9 cellular contexts compared by ENCODE assay signal in genomic region chr1:87084247-87084836, GRCh38.
A peak's percentile ranks its signal among the peaks of the same experiment; 100 is the strongest.
DNase-seq lines count a peak whose midpoint lies in the region; ATAC-seq and TF ChIP-seq lines count a peak whose summit lies in the region.
"Had no signal": no experiment of that assay in that cellular context is flagged by ENCODE, and none has a peak within 500 bp of the region (broad histone marks: within the 10 kb centered on the region; RNA-seq: fewer than 3 reads in every experiment).

No MANE protein-coding gene starts in this region.

- no peak for TF ChIP-seq POLR2A in lower leg skin (IDR thresholded peaks at IDR 0.05)

- intact Hi-C loops in CD4-positive, alpha-beta T cell (cut with DNase I, micrococcal nuclease), result loop anchor here (1.0 to 10.0 kb wide), 11 partner anchors 40 to 710 kb away; partner anchors contain the start of genes HS2ST1 (in 1 of the 2), SELENOF (in 1 of the 2) and SH3GLB1 (in 1 of the 2)
- intact Hi-C loops in colonic mucosa (cut with DNase I) (loop anchor here (5.0 kb wide), 1 partner anchor 252 kb away; no protein-coding TSS in a partner anchor), lower leg skin (cut with DNase I; ENCODE audit: low total_unique reads) (no loop called here)
- intact Hi-C loops in naive thymus-derived CD4-positive, alpha-beta T cell (cut with micrococcal nuclease), result loop anchor here (1.0 to 10.0 kb wide), 14 partner anchors 40 to 704 kb away; partner anchors contain the start of genes HS2ST1 (in 2 of the 2), SELENOF (in 2 of the 2) and SH3GLB1 (in 1 of the 2)

- no peak for DNase-seq in CD4-positive, alpha-beta T cell
- DNase-seq in HFF-Myc (ENCODE audit: extremely low read depth, low read depth), result no peak
- peak; percentile 48 for DNase-seq in NCI-H69 (lab: John Stamatoyannopoulos, UW)
- no peak for DNase-seq in colonic mucosa
- DNase-seq in naive thymus-derived CD4-positive, alpha-beta T cell, result peak in 6 of 9 donors; percentile 11 to 59 (median 44)
- no peak for DNase-seq in lower leg skin (ENCODE audit: low spot score in 2 of 2)
- DNase-seq in stimulated activated effector memory CD8-positive, alpha-beta T cell treated with anti-CD3 and anti-CD28 coated beads, Interleukin-12 subunit alpha, Interleukin-12 subunit beta, amount 100 ng/mL, for 72 hours (ENCODE audit: low spot score in 2 of 2), result no peak

- H3K36me3 ChIP-seq in colonic mucosa, result no peaks in the 10 kb centered on the region
- H3K36me3 ChIP-seq in naive thymus-derived CD4-positive, alpha-beta T cell (ENCODE audit: control insufficient read depth in 2 of 3, insufficient read depth in 3 of 3, low read length in 3 of 3), result no peaks in the 10 kb centered on the region

- POLR2A ChIA-PET in CD4-positive, alpha-beta T cell (lab: Charles Lee), result interaction anchor here (0.8 to 1.0 kb wide), 2 partner anchors 170 to 251 kb away, joined by 3 to 4 read pairs; partner anchors contain the start of gene SELENOF
- POLR2A ChIA-PET in naive thymus-derived CD4-positive, alpha-beta T cell (lab: Charles Lee), result no interaction called here

- no peaks in the 10 kb centered on the region for H3K4me1 Mint-ChIP-seq in CD4-positive, alpha-beta T cell (ENCODE audit: low read depth)
- peaks cover 0 to 6% (median 4%) of the 10 kb centered on the region in 7 donors for H3K4me1 Mint-ChIP-seq in naive thymus-derived CD4-positive, alpha-beta T cell
- no peaks in the 10 kb centered on the region for H3K4me1 Mint-ChIP-seq in stimulated activated effector memory CD8-positive, alpha-beta T cell treated with anti-CD3 and anti-CD28 coated beads, Interleukin-12 subunit alpha, Interleukin-12 subunit beta, amount 100 ng/mL, for 72 hours

- peak; percentile 79 for TF ChIP-seq CTCF in CD4-positive, alpha-beta T cell (IDR thresholded peaks at IDR 0.05)
- TF ChIP-seq CTCF in HFF-Myc (IDR thresholded peaks at IDR 0.05; ENCODE audit: low read depth, low read length, missing control alignments), result peak; percentile 15
- TF ChIP-seq CTCF in colonic mucosa (IDR thresholded peaks at IDR 0.05), result peak; percentile 55
- TF ChIP-seq CTCF in lower leg skin (IDR thresholded peaks at IDR 0.05), result no peak

- H3K4me3 ChIP-seq in HFF-Myc (replicated peaks; ENCODE audit: low read depth, low read length) (no peak overlapping the region), colonic mucosa (no peak overlapping the region), lower leg skin (ENCODE audit: low read depth, poor library complexity, severe bottlenecking) (no peak overlapping the region)
- no peak overlapping the region for H3K4me3 ChIP-seq in naive thymus-derived CD4-positive, alpha-beta T cell (ENCODE audit: low read length)

- H3K9ac ChIP-seq in colonic mucosa (ENCODE audit: low read depth in 2 of 2, low read length in 2 of 2), result no peak overlapping the region

- peak; percentile 39 for ATAC-seq in CD4-positive, alpha-beta T cell (ENCODE audit: poor library complexity)
- ATAC-seq in naive thymus-derived CD4-positive, alpha-beta T cell, result peak; percentile 65
- no peak for ATAC-seq in stimulated activated effector memory CD8-positive, alpha-beta T cell treated with anti-CD3 and anti-CD28 coated beads, Interleukin-12 subunit alpha, Interleukin-12 subunit beta, amount 100 ng/mL, for 72 hours
- no peak for ATAC-seq in HG02610 (IDR thresholded peaks at IDR 0.05; ENCODE audit: unreplicated experiment)

- H3K27me3 ChIP-seq in CD4-positive, alpha-beta T cell (ENCODE audit: control insufficient read depth, insufficient read depth, low read length), result no peaks in the 10 kb centered on the region
- H3K27me3 ChIP-seq in colonic mucosa, result no peaks in the 10 kb centered on the region
- H3K27me3 ChIP-seq in naive thymus-derived CD4-positive, alpha-beta T cell (ENCODE audit: control insufficient read depth in 2 of 2, insufficient read depth in 2 of 2, low read length in 2 of 2), result no peaks in the 10 kb centered on the region

- no peak overlapping the region for H3K27ac ChIP-seq in CD4-positive, alpha-beta T cell (ENCODE audit: low read depth, low read length)
- no peak overlapping the region for H3K27ac ChIP-seq in colonic mucosa
- H3K27ac ChIP-seq in naive thymus-derived CD4-positive, alpha-beta T cell (ENCODE audit: low read depth, low read length), result no peak overlapping the region

- WGBS in lower leg skin, 2 donors, result 31 to 37% methylated on average over 3 of the region's 3 CpGs

- H3K36me3 Mint-ChIP-seq in CD4-positive, alpha-beta T cell (ENCODE audit: low read depth), result peaks cover 8% of the 10 kb centered on the region
- H3K36me3 Mint-ChIP-seq in naive thymus-derived CD4-positive, alpha-beta T cell, result peaks cover 0 to 7% (median 0%) of the 10 kb centered on the region in 5 donors
- peaks cover 7% of the 10 kb centered on the region for H3K36me3 Mint-ChIP-seq in stimulated activated effector memory CD8-positive, alpha-beta T cell treated with anti-CD3 and anti-CD28 coated beads, Interleukin-12 subunit alpha, Interleukin-12 subunit beta, amount 100 ng/mL, for 72 hours

- H3K9me3 ChIP-seq in CD4-positive, alpha-beta T cell (ENCODE audit: control insufficient read depth, low read length), result no peaks in the 10 kb centered on the region
- no peaks in the 10 kb centered on the region for H3K9me3 ChIP-seq in colonic mucosa
- no peaks in the 10 kb centered on the region for H3K9me3 ChIP-seq in naive thymus-derived CD4-positive, alpha-beta T cell (ENCODE audit: control insufficient read depth in 2 of 3, low read length in 3 of 3)

- CTCF ChIA-PET in CD4-positive, alpha-beta T cell (lab: Charles Lee), result interaction anchor here (0.9 to 2.7 kb wide), 6 partner anchors 52 to 380 kb away, joined by 3 to 10 read pairs (median 3); partner anchors contain the start of gene SH3GLB1
- CTCF ChIA-PET in naive thymus-derived CD4-positive, alpha-beta T cell (lab: Charles Lee), result interaction anchor here (0.7 to 4.6 kb wide), 10 partner anchors 9 to 609 kb away, joined by 3 to 44 read pairs (median 4); partner anchors contain the start of gene SH3GLB1

- H3K4me1 ChIP-seq in colonic mucosa, result no peaks in the 10 kb centered on the region
- no peaks in the 10 kb centered on the region for H3K4me1 ChIP-seq in naive thymus-derived CD4-positive, alpha-beta T cell (ENCODE audit: control insufficient read depth in 2 of 2, insufficient read depth in 2 of 2, low read length in 2 of 2)

- H3K27ac Mint-ChIP-seq in CD4-positive, alpha-beta T cell, result peak overlapping the region; percentile 17
- no peak overlapping the region for H3K27ac Mint-ChIP-seq in naive thymus-derived CD4-positive, alpha-beta T cell
- no peak overlapping the region for H3K27ac Mint-ChIP-seq in stimulated activated effector memory CD8-positive, alpha-beta T cell treated with anti-CD3 and anti-CD28 coated beads, Interleukin-12 subunit alpha, Interleukin-12 subunit beta, amount 100 ng/mL, for 72 hours
- H3K27ac Mint-ChIP-seq: stimulated activated naive CD8-positive, alpha-beta T cell treated with anti-CD3 and anti-CD28 coated beads, Interleukin-15, Interleukin-2, amounts not matched to agents 100 ng/mL and 50 ng/mL, for 24 hours had no signal

- H3K27me3 Mint-ChIP-seq in CD4-positive, alpha-beta T cell, result no peaks in the 10 kb centered on the region
- H3K27me3 Mint-ChIP-seq in naive thymus-derived CD4-positive, alpha-beta T cell, result no peaks in the 10 kb centered on the region
- H3K27me3 Mint-ChIP-seq: stimulated activated naive CD8-positive, alpha-beta T cell treated with anti-CD3 and anti-CD28 coated beads, Interleukin-15, Interleukin-2, amounts not matched to agents 100 ng/mL and 50 ng/mL, for 24 hours had no signal

- no peak overlapping the region for H3K4me3 Mint-ChIP-seq in CD4-positive, alpha-beta T cell
- no peak overlapping the region for H3K4me3 Mint-ChIP-seq in naive thymus-derived CD4-positive, alpha-beta T cell
- H3K4me3 Mint-ChIP-seq in stimulated activated effector memory CD8-positive, alpha-beta T cell treated with anti-CD3 and anti-CD28 coated beads, Interleukin-12 subunit alpha, Interleukin-12 subunit beta, amount 100 ng/mL, for 72 hours, result no peak overlapping the region
- H3K4me3 Mint-ChIP-seq: stimulated activated naive CD8-positive, alpha-beta T cell treated with anti-CD3 and anti-CD28 coated beads, Interleukin-15, Interleukin-2, amounts not matched to agents 100 ng/mL and 50 ng/mL, for 24 hours had no signal

- H3K9me3 Mint-ChIP-seq in CD4-positive, alpha-beta T cell, result no peaks in the 10 kb centered on the region
- no peaks in the 10 kb centered on the region for H3K9me3 Mint-ChIP-seq in naive thymus-derived CD4-positive, alpha-beta T cell
- no peaks in the 10 kb centered on the region for H3K9me3 Mint-ChIP-seq in stimulated activated effector memory CD8-positive, alpha-beta T cell treated with anti-CD3 and anti-CD28 coated beads, Interleukin-12 subunit alpha, Interleukin-12 subunit beta, amount 100 ng/mL, for 72 hours
- H3K9me3 Mint-ChIP-seq: stimulated activated naive CD8-positive, alpha-beta T cell treated with anti-CD3 and anti-CD28 coated beads, Interleukin-15, Interleukin-2, amounts not matched to agents 100 ng/mL and 50 ng/mL, for 24 hours had no signal

Comparison
In these comparisons a context has a peak if more than half of its experiments do, and no peak if none do; other contexts are left out.
1. ATAC-seq: peak in CD4-positive, alpha-beta T cell (single experiment) and naive thymus-derived CD4-positive, alpha-beta T cell (single experiment); none in stimulated activated effector memory CD8-positive, alpha-beta T cell treated with anti-CD3 and anti-CD28 coated beads, Interleukin-12 subunit alpha, Interleukin-12 subunit beta, amount 100 ng/mL, for 72 hours (single experiment) and HG02610 (single experiment).
2. DNase-seq: peak in NCI-H69 (single experiment) and naive thymus-derived CD4-positive, alpha-beta T cell (6 of 9); none in CD4-positive, alpha-beta T cell (0 of 10), HFF-Myc (single experiment), colonic mucosa (single experiment), lower leg skin (0 of 2) and stimulated activated effector memory CD8-positive, alpha-beta T cell treated with anti-CD3 and anti-CD28 coated beads, Interleukin-12 subunit alpha, Interleukin-12 subunit beta, amount 100 ng/mL, for 72 hours (0 of 2).
3. CTCF ChIP-seq: peak in CD4-positive, alpha-beta T cell (single experiment), HFF-Myc (single experiment) and colonic mucosa (single experiment); none in lower leg skin (0 of 3).